17 cellular contexts compared by ENCODE assay signal in the genomic region with DNA sequence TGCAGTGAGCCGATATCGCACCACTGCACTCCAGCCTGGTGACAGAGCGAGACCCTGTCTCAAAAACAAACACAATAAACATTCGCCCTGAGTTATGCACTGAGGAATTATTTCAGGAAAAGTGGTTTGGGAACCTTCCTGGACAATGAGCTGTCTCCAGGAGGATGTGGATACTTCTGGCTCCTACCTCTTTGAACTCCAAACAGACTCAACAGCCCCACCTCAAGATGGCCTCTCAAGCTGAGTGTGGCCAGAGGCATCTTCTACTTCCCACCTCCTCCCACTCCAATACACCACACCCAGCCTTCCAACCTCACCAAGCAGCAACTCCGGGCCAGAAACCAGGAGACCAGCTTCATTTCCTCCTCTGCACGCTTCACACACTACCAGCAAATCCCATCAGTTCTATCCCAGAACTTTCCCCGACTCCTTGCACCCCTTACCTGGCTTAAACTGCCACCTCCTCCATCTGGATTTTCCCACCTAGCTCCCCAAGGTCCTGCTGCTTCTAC. TPM values are rescaled to one million over a fixed set of nuclear protein-coding genes. Genes with fewer than 3 reads are reported as not detected.
DNase-seq lines count a peak whose midpoint lies in the region; ATAC-seq, FAIRE-seq and TF ChIP-seq lines count a peak whose summit lies in the region.
"Had no signal": no experiment of that assay in that cellular context is flagged by ENCODE, and none has a peak within 500 bp of the region (broad histone marks: within the 10 kb centered on the region; RNA-seq: fewer than 3 reads in every experiment).

No MANE protein-coding gene starts in this region.

- no peaks in the 10 kb centered on the region for H3K4me1 Mint-ChIP-seq in CD14-positive monocyte
- no peaks in the 10 kb centered on the region for H3K4me1 Mint-ChIP-seq in Caco-2 (ENCODE audit: low read depth, unreplicated experiment)
- no peaks in the 10 kb centered on the region for H3K4me1 Mint-ChIP-seq in WTC11
- H3K4me1 Mint-ChIP-seq in neural crest cell: no peaks in the 10 kb centered on the region

- POLR2A ChIA-PET in Caco-2 (lab: Charles Lee): interaction anchor here (0.5 kb wide), 1 partner anchor 161 kb away, joined by 4 read pairs; no protein-coding TSS in a partner anchor
- POLR2A ChIA-PET in WTC11 (lab: Charles Lee): interaction anchor here (0.7 kb wide), 1 partner anchor 87 kb away, joined by 4 read pairs; no protein-coding TSS in a partner anchor

- peaks cover 0 to 6% (median 0%) of the 10 kb centered on the region in 7 donors for H3K9me3 Mint-ChIP-seq in CD14-positive monocyte
- no peaks in the 10 kb centered on the region for H3K9me3 Mint-ChIP-seq in Caco-2 (ENCODE audit: unreplicated experiment)
- H3K9me3 Mint-ChIP-seq in WTC11: no peaks in the 10 kb centered on the region
- no peaks in the 10 kb centered on the region for H3K9me3 Mint-ChIP-seq in neural crest cell

- H3K9me3 ChIP-seq in Caco-2: no peaks in the 10 kb centered on the region
- H3K9me3 ChIP-seq: BE2C, MG63 had no signal

- no peak overlapping the region for H3K4me3 ChIP-seq in Caco-2 (ENCODE audit: low read depth, low read length)
- H3K4me3 ChIP-seq: MG63, SK-N-MC had no signal

- no peak for ATAC-seq in WTC11
- ATAC-seq: PC-3 had no signal

- H3K27ac Mint-ChIP-seq in CD14-positive monocyte: peak overlapping the region in 5 of 7 donors; percentile 7 to 78 (median 42)
- H3K27ac Mint-ChIP-seq in Caco-2 (ENCODE audit: unreplicated experiment): peak overlapping the region; percentile 15
- peak overlapping the region; percentile 52 for H3K27ac Mint-ChIP-seq in WTC11
- H3K27ac Mint-ChIP-seq in neural crest cell (ENCODE audit: unreplicated experiment): peak overlapping the region; percentile 75

- TF ChIP-seq CTCF in CD14-positive monocyte (IDR thresholded peaks at IDR 0.05) (no peak), Caco-2 (IDR thresholded peaks at IDR 0.05; ENCODE audit: insufficient read depth in 1 of 2, low read depth in 1 of 2, low read length in 1 of 2, severe bottlenecking in 1 of 2, unreplicated experiment in 1 of 2) (no peak), WTC11 (IDR thresholded peaks at IDR 0.05) (no peak), neural crest cell (conservative IDR thresholded peaks at IDR 0.05) (no peak), D721Med (IDR thresholded peaks at IDR 0.05; ENCODE audit: insufficient read depth, missing control alignments) (no peak)

- H3K36me3 ChIP-seq in Caco-2 (ENCODE audit: control insufficient read depth, insufficient read depth, low read length): peaks cover 7% of the 10 kb centered on the region

- H3K4me1 ChIP-seq in Caco-2: no peaks in the 10 kb centered on the region
- H3K4me1 ChIP-seq: BE2C had no signal

- CTCF ChIA-PET in Caco-2 (lab: Charles Lee): interaction anchor here (0.6 kb wide), 1 partner anchor 170 kb away, joined by 3 read pairs; no protein-coding TSS in a partner anchor
- CTCF ChIA-PET in WTC11 (lab: Charles Lee): interaction anchor here (1.5 to 1.6 kb wide), 2 partner anchors 10 to 85 kb away, joined by 3 to 8 read pairs; no protein-coding TSS in a partner anchor

- peaks cover 0 to 1% (median 0%) of the 10 kb centered on the region in 3 donors for H3K27me3 Mint-ChIP-seq in CD14-positive monocyte (ENCODE audit: low read depth in 3 of 3)
- H3K27me3 Mint-ChIP-seq in Caco-2 (ENCODE audit: insufficient read depth, unreplicated experiment): no peaks in the 10 kb centered on the region
- H3K27me3 Mint-ChIP-seq in WTC11 (ENCODE audit: low read depth): no peaks in the 10 kb centered on the region
- H3K27me3 Mint-ChIP-seq in neural crest cell (ENCODE audit: low read depth): peaks cover 3% of the 10 kb centered on the region

- FAIRE-seq in D721Med (lab: Jason Lieb, UNC): no peak

- no peaks in the 10 kb centered on the region for H3K27me3 ChIP-seq in Caco-2 (replicated peaks; ENCODE audit: control insufficient read depth, insufficient read depth, low read length)
- H3K27me3 ChIP-seq: BE2C, MG63 had no signal

- intact Hi-C loops in CD14-positive monocyte (cut with micrococcal nuclease): no loop called here
- intact Hi-C loops in Caco-2 (cut with micrococcal nuclease; ENCODE audit: unreplicated experiment): no loop called here

- no TSS peak for BruUV-seq in Caco-2 (replicated peaks; lab: Mats Ljungman, UMichigan)

- peaks cover 82 to 96% of the 10 kb centered on the region in 2 donors for H3K36me3 Mint-ChIP-seq in CD14-positive monocyte
- H3K36me3 Mint-ChIP-seq in Caco-2 (ENCODE audit: insufficient read depth, unreplicated experiment): peaks cover 96% of the 10 kb centered on the region
- H3K36me3 Mint-ChIP-seq in WTC11: peaks cover 75% of the 10 kb centered on the region
- peaks cover 27% of the 10 kb centered on the region for H3K36me3 Mint-ChIP-seq in neural crest cell (ENCODE audit: low read depth)

- H3K4me3 Mint-ChIP-seq in CD14-positive monocyte (no peak overlapping the region), Caco-2 (ENCODE audit: unreplicated experiment) (peak overlapping the region; percentile 41), WTC11 (no peak overlapping the region), neural crest cell (peak overlapping the region; percentile 13)

- DNase-seq in CD14-positive monocyte (ENCODE audit: low spot score) (no peak), Caco-2 (no peak), WTC11 (ENCODE audit: low spot score) (no peak), neural crest cell (ENCODE audit: low read depth, low spot score) (no peak), D721Med (ENCODE audit: insufficient read length, low spot score) (no peak), islet precursor cell (no peak), NCI-H1048 (lab: John Stamatoyannopoulos, UW) (no peak)
- DNase-seq: ACHN; BE2C; DMS153; MG63; NCI-H1105; NCI-H1694 treated with DMSO at 0.1 percent for 48 hours; NCI-H69; NK-92 treated with Interleukin-12 subunit alpha and Interleukin-12 subunit beta, amount 100 ng/mL, for 24 hours; PC-3 had no signal

TF ChIP-seq in WTC11, 78 proteins besides CTCF, POLR2A, EP300 and RAD21:
- TF ChIP-seq EMX1 (CRISPR knock-in tag; IDR thresholded peaks at IDR 0.05) (no peak), JAZF1 (CRISPR knock-in tag; IDR thresholded peaks at IDR 0.05) (no peak), PREB (CRISPR knock-in tag; IDR thresholded peaks at IDR 0.05; ENCODE audit: borderline replicate concordance) (no peak)

RNA-seq across cellular contexts. Expression of gene HBQ1, which starts 11.6 kb away (rescaled TPM):
- polyA plus RNA-seq in CD14-positive monocyte: not detected
- total RNA-seq in Caco-2 (2022) (7.0 and 9.2 TPM in 2 replicates), WTC11 (2021) (3.0 to 7.8 TPM (median 5.2 TPM) in 3 replicates), neural crest cell (1.8 and 2.9 TPM in 2 replicates)
- total RNA-seq: PC-3 had no signal

RNA-seq across cellular contexts. Expression of gene HBA1, which starts 15.4 kb away (rescaled TPM):
- 10 to 100 TPM; 22.9 to 23.8 TPM for polyA plus RNA-seq in CD14-positive monocyte
- total RNA-seq in Caco-2 (2022) (3.6 and 8.6 TPM in 2 replicates), WTC11 (2021) (2.1 to 3.4 TPM (median 3.1 TPM) in 3 replicates), neural crest cell (not detected in 2 replicates)
- total RNA-seq: PC-3 had no signal

RNA-seq across cellular contexts. Expression of gene HBA2, which starts 19.2 kb away (rescaled TPM):
- 100 to 1,000 TPM; 158 to 193 TPM for polyA plus RNA-seq in CD14-positive monocyte
- total RNA-seq in Caco-2 (2022) (2.1 TPM in 1 of 2 replicates, not detected in the other), WTC11 (2021) (1.8 to 2.6 TPM (median 2.4 TPM) in 3 replicates), neural crest cell (not detected in 2 replicates)
- total RNA-seq: PC-3 had no signal

RNA-seq across cellular contexts. Expression of gene HBM, which starts 26.1 kb away (rescaled TPM):
- not detected for polyA plus RNA-seq in CD14-positive monocyte
- total RNA-seq in Caco-2 (2022): not detected in 2 replicates
- total RNA-seq in WTC11 (2021): not detected in 3 replicates
- total RNA-seq in neural crest cell: not detected in 2 replicates
- total RNA-seq: PC-3 had no signal

RNA-seq across cellular contexts. Expression of gene LUC7L, which starts 37.4 kb away (rescaled TPM):
- polyA plus RNA-seq in CD14-positive monocyte: 1 to 10 TPM; 4.0 to 4.6 TPM
- total RNA-seq in Caco-2 (2022) (80.7 and 86.1 TPM in 2 replicates), WTC11 (2021) (111 to 135 TPM (median 130 TPM) in 3 replicates), neural crest cell (177 and 192 TPM in 2 replicates)

Comparison
In these comparisons a context has a peak if more than half of its experiments do, and no peak if none do; other contexts are left out.
1. H3K27ac Mint-ChIP-seq: peak in every context shown above with its lines; median percentile 75 in neural crest cell; 52 in WTC11; 42 in CD14-positive monocyte; 15 in Caco-2.
2. H3K4me3 Mint-ChIP-seq: peak in Caco-2 (single experiment) and neural crest cell (single experiment); none in CD14-positive monocyte (0 of 2) and WTC11 (single experiment).